8 cellular contexts compared by ENCODE assay signal in the genomic region with DNA sequence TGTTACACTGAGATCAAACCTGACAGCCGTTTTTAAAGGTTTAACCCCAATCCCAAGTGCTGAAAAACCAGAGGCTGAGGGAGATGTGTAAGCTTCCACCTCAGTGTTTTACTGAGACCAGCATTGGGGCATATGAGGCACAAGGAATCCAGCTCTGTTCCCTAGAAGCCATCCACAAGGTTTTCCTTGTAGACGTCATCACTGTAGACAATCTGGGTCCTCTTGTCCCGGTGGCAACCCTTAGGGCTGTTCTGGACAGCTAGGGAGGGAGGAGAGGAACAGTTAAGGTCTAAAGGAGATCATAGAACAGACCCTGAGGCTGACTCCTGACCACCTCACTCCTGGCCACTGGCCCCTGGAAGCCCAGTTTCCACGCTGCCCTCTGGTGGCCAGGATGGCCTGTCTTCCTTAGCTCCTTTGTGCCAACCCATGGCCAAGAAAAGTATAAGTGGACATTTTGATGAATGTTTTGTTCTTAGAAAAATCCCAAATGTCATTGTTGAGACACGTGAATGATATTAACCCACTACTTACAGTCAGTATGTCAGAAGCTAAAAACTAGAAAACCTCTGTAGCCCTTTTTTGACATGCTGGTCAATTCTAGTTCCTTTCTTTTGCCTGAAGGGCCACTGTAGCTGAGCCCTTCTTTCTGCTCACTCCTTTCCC. TPM values are rescaled to one million over a fixed set of nuclear protein-coding genes. Genes with fewer than 3 reads are reported as not detected.
DNase-seq lines count a peak whose midpoint lies in the region; TF ChIP-seq lines count a peak whose summit lies in the region.

No MANE protein-coding gene starts in this region.

- 0 out of 2 replicates have a peak, but pooled peaks cover 2% of the 10 kb centered on the region for H3K36me3 ChIP-seq in MM.1S (replicated peaks; ENCODE audit: insufficient read depth, low read length)

- H3K9me3 ChIP-seq in MM.1S (replicated peaks; ENCODE audit: insufficient read depth, low read length): no peaks in the 10 kb centered on the region

- H3K27me3 Mint-ChIP-seq in activated CD4-positive, alpha-beta memory T cell treated with anti-CD3 and anti-CD28 coated beads, Interleukin-2, amount 10 ng/mL, durations not matched to agents 7 days and 5 days: no peaks in the 10 kb centered on the region
- peaks cover 12% of the 10 kb centered on the region for H3K27me3 Mint-ChIP-seq in neural crest cell (ENCODE audit: low read depth)

- TF ChIP-seq CTCF in MM.1S (IDR thresholded peaks at IDR 0.05; ENCODE audit: low read length): peak; percentile 60
- peak; percentile 80 for TF ChIP-seq CTCF in neural crest cell (conservative IDR thresholded peaks at IDR 0.05)

- no peak overlapping the region for H3K27ac Mint-ChIP-seq in activated CD4-positive, alpha-beta memory T cell treated with anti-CD3 and anti-CD28 coated beads, Interleukin-2, amount 10 ng/mL, durations not matched to agents 7 days and 5 days
- H3K27ac Mint-ChIP-seq in neural crest cell (ENCODE audit: unreplicated experiment): no peak overlapping the region

- H3K4me2 ChIP-seq in MM.1S (ENCODE audit: low read depth, low read length): no peak overlapping the region

- no peaks in the 10 kb centered on the region for H4K20me1 ChIP-seq in MM.1S (ENCODE audit: insufficient read depth, low read length)

- H3K9me2 ChIP-seq in MM.1S (replicated peaks; ENCODE audit: insufficient read depth, low read length): no peaks in the 10 kb centered on the region

- no peak overlapping the region for H3K27ac ChIP-seq in MM.1S (ENCODE audit: low read length)

- DNase-seq in NCI-H1417 (lab: John Stamatoyannopoulos, UW) (peak; percentile 8 to 64 (median 16)), NCI-H1417 treated with DMSO at 0.1 percent for 48 hours (lab: John Stamatoyannopoulos, UW) (no peak), MM.1S (no peak), fibroblast of peridontal ligament (ENCODE audit: extremely low read depth) (peak; percentile 74), neural crest cell (ENCODE audit: low read depth, low spot score) (peak; percentile 61), NCI-H2107 treated with DMSO at 0.1 percent for 48 hours (lab: John Stamatoyannopoulos, UW; ENCODE audit: unreplicated experiment) (no peak), GM19238 (ENCODE audit: insufficient read length, low spot score) (no peak)
- DNase-seq in activated CD4-positive, alpha-beta memory T cell treated with anti-CD3 and anti-CD28 coated beads, Interleukin-2, amount 10 ng/mL, durations not matched to agents 7 days and 5 days: peak; percentile 41

- no peak overlapping the region for H3K4me3 Mint-ChIP-seq in activated CD4-positive, alpha-beta memory T cell treated with anti-CD3 and anti-CD28 coated beads, Interleukin-2, amount 10 ng/mL, durations not matched to agents 7 days and 5 days
- peak overlapping the region; percentile 68 for H3K4me3 Mint-ChIP-seq in neural crest cell

- H3K79me2 ChIP-seq in MM.1S (ENCODE audit: low read length): peaks cover 7% of the 10 kb centered on the region

- H3K36me3 Mint-ChIP-seq in activated CD4-positive, alpha-beta memory T cell treated with anti-CD3 and anti-CD28 coated beads, Interleukin-2, amount 10 ng/mL, durations not matched to agents 7 days and 5 days (ENCODE audit: low read depth): peaks cover 42% of the 10 kb centered on the region
- H3K36me3 Mint-ChIP-seq in neural crest cell (ENCODE audit: low read depth): peaks cover 15% of the 10 kb centered on the region

- CTCF ChIA-PET in activated CD4-positive, alpha-beta memory T cell treated with anti-CD3 and anti-CD28 coated beads, Interleukin-2, amount 10 ng/mL, durations not matched to agents 7 days and 5 days (lab: Charles Lee): interaction anchor here (0.6 to 2.2 kb wide), 15 partner anchors 13 to 292 kb away, joined by 3 to 11 read pairs (median 4); partner anchors contain the start of genes C6orf47, DXO, EHMT2 and ZBTB12

- no peaks in the 10 kb centered on the region for H3K9me3 Mint-ChIP-seq in activated CD4-positive, alpha-beta memory T cell treated with anti-CD3 and anti-CD28 coated beads, Interleukin-2, amount 10 ng/mL, durations not matched to agents 7 days and 5 days
- H3K9me3 Mint-ChIP-seq in neural crest cell: peaks cover 3% of the 10 kb centered on the region

- H2AFZ ChIP-seq in MM.1S (ENCODE audit: low read length): no peak overlapping the region

- H3K4me1 ChIP-seq in MM.1S (ENCODE audit: low read length): no peaks in the 10 kb centered on the region

- H3K4me3 ChIP-seq in MM.1S (ENCODE audit: low read length): no peak overlapping the region

- peaks cover 2% of the 10 kb centered on the region for H3K4me1 Mint-ChIP-seq in activated CD4-positive, alpha-beta memory T cell treated with anti-CD3 and anti-CD28 coated beads, Interleukin-2, amount 10 ng/mL, durations not matched to agents 7 days and 5 days
- peaks cover 3% of the 10 kb centered on the region for H3K4me1 Mint-ChIP-seq in neural crest cell

- POLR2A ChIA-PET in activated CD4-positive, alpha-beta memory T cell treated with anti-CD3 and anti-CD28 coated beads, Interleukin-2, amount 10 ng/mL, durations not matched to agents 7 days and 5 days (lab: Charles Lee): interaction anchor here (1.0 to 1.8 kb wide), 5 partner anchors 20 to 300 kb away, joined by 3 to 7 read pairs (median 3); partner anchors contain the start of genes BAG6 and DXO

- H3K9ac ChIP-seq in MM.1S (ENCODE audit: low read length): no peak overlapping the region

- H3K27me3 ChIP-seq in MM.1S (replicated peaks; ENCODE audit: insufficient read depth, low read length): peaks cover 12% of the 10 kb centered on the region

- H3F3A ChIP-seq in MM.1S (ENCODE audit: insufficient read depth, low read length): no peaks in the 10 kb centered on the region

RNA-seq across cellular contexts. Expression of gene CFB, which starts 6.4 kb away (rescaled TPM):
- total RNA-seq in activated CD4-positive, alpha-beta memory T cell treated with anti-CD3 and anti-CD28 coated beads, Interleukin-2, amount 10 ng/mL, durations not matched to agents 7 days and 5 days: under 1 TPM; 0.58 to 0.60 TPM
- not detected in 2 replicates for total RNA-seq in neural crest cell

RNA-seq across cellular contexts. Expression of gene NELFE, which starts 6.5 kb away (rescaled TPM):
- 10 to 100 TPM; 69.6 to 70.6 TPM for total RNA-seq in activated CD4-positive, alpha-beta memory T cell treated with anti-CD3 and anti-CD28 coated beads, Interleukin-2, amount 10 ng/mL, durations not matched to agents 7 days and 5 days
- 86.1 and 88.4 TPM in 2 replicates for total RNA-seq in neural crest cell

RNA-seq across cellular contexts. Expression of gene SKIC2, which starts 6.7 kb away (rescaled TPM):
- 10 to 100 TPM; 69.4 to 74.2 TPM for total RNA-seq in activated CD4-positive, alpha-beta memory T cell treated with anti-CD3 and anti-CD28 coated beads, Interleukin-2, amount 10 ng/mL, durations not matched to agents 7 days and 5 days
- 77.9 and 88.7 TPM in 2 replicates for total RNA-seq in neural crest cell

RNA-seq across cellular contexts. Expression of gene DXO, which starts 19.7 kb away (rescaled TPM):
- 10 to 100 TPM; 16.7 to 17.5 TPM for total RNA-seq in activated CD4-positive, alpha-beta memory T cell treated with anti-CD3 and anti-CD28 coated beads, Interleukin-2, amount 10 ng/mL, durations not matched to agents 7 days and 5 days
- 23.8 and 26.6 TPM in 2 replicates for total RNA-seq in neural crest cell

RNA-seq across cellular contexts. Expression of gene C2, which starts 24.8 kb away (rescaled TPM):
- 1 to 10 TPM in 1 of 2 experiments, under 1 TPM in 1; 0.45 to 1.0 TPM for total RNA-seq in activated CD4-positive, alpha-beta memory T cell treated with anti-CD3 and anti-CD28 coated beads, Interleukin-2, amount 10 ng/mL, durations not matched to agents 7 days and 5 days
- 0.35 and 1.2 TPM in 2 replicates for total RNA-seq in neural crest cell

Comparison
In these comparisons a context has a peak if more than half of its experiments do, and no peak if none do; other contexts are left out.
1. DNase-seq: peak in NCI-H1417 (3 of 3), activated CD4-positive, alpha-beta memory T cell treated with anti-CD3 and anti-CD28 coated beads, Interleukin-2, amount 10 ng/mL, durations not matched to agents 7 days and 5 days (single experiment), fibroblast of peridontal ligament (single experiment) and neural crest cell (single experiment); none in NCI-H1417 treated with DMSO at 0.1 percent for 48 hours (single experiment), MM.1S (single experiment), NCI-H2107 treated with DMSO at 0.1 percent for 48 hours (single experiment) and GM19238 (single experiment).